In genomic region chr1:42279055-42279454, GRCh38 we compare ENCODE assay signal across 21 cellular contexts. TPM values are rescaled to one million over a fixed set of nuclear protein-coding genes. Genes with fewer than 3 reads are reported as not detected.
DNase-seq lines count a peak whose midpoint lies in the region; ATAC-seq and TF ChIP-seq lines count a peak whose summit lies in the region.
"Had no signal": no experiment of that assay in that cellular context is flagged by ENCODE, and none has a peak within 500 bp of the region (broad histone marks: within the 10 kb centered on the region; RNA-seq: fewer than 3 reads in every experiment).

No MANE protein-coding gene starts in this region.

- H3K4me3 Mint-ChIP-seq in nephron progenitor cell, result peak overlapping the region; percentile 8
- no peak overlapping the region for H3K4me3 Mint-ChIP-seq in stimulated activated naive CD8-positive, alpha-beta T cell treated with anti-CD3 and anti-CD28 coated beads, Interleukin-15, amount 100 ng/mL, for 72 hours

- DNase-seq in left ventricle myocardium inferior (no peak), right cardiac atrium (no peak), astrocyte of the spinal cord (ENCODE audit: low read depth, low spot score) (peak; percentile 20), nephron progenitor cell (no peak), cerebellum (ENCODE audit: low spot score) (no peak), NCI-H1092 (lab: John Stamatoyannopoulos, UW) (no peak), Karpas-422 (no peak)
- DNase-seq in stimulated activated naive CD8-positive, alpha-beta T cell treated with anti-CD3 and anti-CD28 coated beads, Interleukin-15, amount 100 ng/mL, for 72 hours, result no peak
- DNase-seq: activated CD4-positive, alpha-beta T cell treated with anti-CD3 and anti-CD28 coated beads, Interleukin-2, amount 50 U/mL, for 1 hour; activated CD8-positive, alpha-beta memory T cell treated with anti-CD3 and anti-CD28 coated beads, Interleukin-2, amount 50 U/mL, for 4 hours; cerebellar nuclear complex; effector CD4-positive, alpha-beta T cell; foreskin melanocyte; kidney glomerular epithelial cell; MM.1S; NCI-H774; stimulated activated CD4-positive, alpha-beta T cell treated with anti-CD3 and anti-CD28 coated beads, Interleukin-15, amount 100 ng/mL, for 24 hours; substantia nigra; T-helper 1 cell had no signal

- peak overlapping the region; percentile 24 for H3K27ac ChIP-seq in left ventricle myocardium inferior (replicated peaks)
- H3K27ac ChIP-seq in right cardiac atrium (ENCODE audit: low read length), result no peak overlapping the region
- H3K27ac ChIP-seq in Karpas-422 (ENCODE audit: low read length), result no peak overlapping the region
- H3K27ac ChIP-seq: BLaER1 treated with 17β-estradiol and CSF1 and Interleukin-3, amounts not matched to agents 10 nM and 100 nM had no signal

- H3K27me3 ChIP-seq in left ventricle myocardium inferior (ENCODE audit: low read depth), result no peaks in the 10 kb centered on the region
- no peaks in the 10 kb centered on the region for H3K27me3 ChIP-seq in right cardiac atrium (ENCODE audit: control insufficient read depth, insufficient read depth)
- H3K27me3 ChIP-seq in Karpas-422 (ENCODE audit: low read length), result no peaks in the 10 kb centered on the region
- H3K27me3 ChIP-seq: BLaER1 treated with 17β-estradiol and CSF1 and Interleukin-3, amounts not matched to agents 10 nM and 100 nM had no signal

- no peak for TF ChIP-seq CTCF in left ventricle myocardium inferior (IDR thresholded peaks at IDR 0.05; ENCODE audit: borderline replicate concordance)
- no peak for TF ChIP-seq CTCF in astrocyte of the spinal cord (IDR thresholded peaks at IDR 0.05; ENCODE audit: low read depth, low read length)
- no peak for TF ChIP-seq CTCF in nephron progenitor cell (IDR thresholded peaks at IDR 0.05)

- H2AFZ ChIP-seq in Karpas-422 (ENCODE audit: low read length), result no peak overlapping the region

- no peak overlapping the region for H3K4me2 ChIP-seq in Karpas-422 (ENCODE audit: low read depth, low read length, poor library complexity, severe bottlenecking)
- H3K4me2 ChIP-seq: BLaER1 treated with 17β-estradiol and CSF1 and Interleukin-3, amounts not matched to agents 10 nM and 100 nM had no signal

- WGBS in right cardiac atrium, result 54% methylated on average over 2 of the region's 2 CpGs

- H4K20me1 ChIP-seq in Karpas-422 (ENCODE audit: insufficient read depth, low read depth, low read length), result no peaks in the 10 kb centered on the region

- H3K79me2 ChIP-seq in Karpas-422 (ENCODE audit: low read length), result peaks cover 94% of the 10 kb centered on the region

- H3K36me3 Mint-ChIP-seq in nephron progenitor cell (ENCODE audit: low read depth), result peaks cover 36% of the 10 kb centered on the region

- H3K4me3 ChIP-seq in left ventricle myocardium inferior, result no peak overlapping the region
- H3K4me3 ChIP-seq in right cardiac atrium (ENCODE audit: low read length), result no peak overlapping the region
- H3K4me3 ChIP-seq in astrocyte of the spinal cord (ENCODE audit: low read depth, low read length), result no peak overlapping the region
- no peak overlapping the region for H3K4me3 ChIP-seq in Karpas-422 (ENCODE audit: low read length)
- H3K4me3 ChIP-seq: BLaER1 treated with 17β-estradiol and CSF1 and Interleukin-3, amounts not matched to agents 10 nM and 100 nM had no signal

- H3K9me3 Mint-ChIP-seq in nephron progenitor cell, result no peaks in the 10 kb centered on the region
- no peaks in the 10 kb centered on the region for H3K9me3 Mint-ChIP-seq in stimulated activated naive CD8-positive, alpha-beta T cell treated with anti-CD3 and anti-CD28 coated beads, Interleukin-15, amount 100 ng/mL, for 72 hours
- H3K9me3 Mint-ChIP-seq: activated T-helper 2 cell treated with anti-CD3 and anti-CD28 coated beads, Interferon-gamma antibody, Interleukin-2, Interleukin-4, amounts not matched to agents 10 μg/mL and 5 μg/mL and 100 μg/mL, durations not matched to agents 14 hours and 24 hours and 36 hours had no signal

- no peak for ATAC-seq in right cardiac atrium
- ATAC-seq in stimulated activated naive CD8-positive, alpha-beta T cell treated with anti-CD3 and anti-CD28 coated beads, Interleukin-15, amount 100 ng/mL, for 72 hours, result no peak

- H3K36me3 ChIP-seq in left ventricle myocardium inferior, result peaks cover 7% of the 10 kb centered on the region
- H3K36me3 ChIP-seq in Karpas-422 (ENCODE audit: insufficient read depth, low read length), result 0 out of 2 replicates have a peak, but pooled peaks cover 8% of the 10 kb centered on the region

- H3K27me3 Mint-ChIP-seq in nephron progenitor cell (ENCODE audit: low read depth, poor library complexity), result no peaks in the 10 kb centered on the region
- H3K27me3 Mint-ChIP-seq in stimulated activated naive CD8-positive, alpha-beta T cell treated with anti-CD3 and anti-CD28 coated beads, Interleukin-15, amount 100 ng/mL, for 72 hours, result no peaks in the 10 kb centered on the region

- H3K9me3 ChIP-seq in left ventricle myocardium inferior (replicated peaks) (no peaks in the 10 kb centered on the region), right cardiac atrium (ENCODE audit: control insufficient read depth, low read length) (no peaks in the 10 kb centered on the region), Karpas-422 (ENCODE audit: low read length) (no peaks in the 10 kb centered on the region)

- H3K27ac Mint-ChIP-seq in nephron progenitor cell, result peak overlapping the region; percentile 34
- H3K27ac Mint-ChIP-seq in stimulated activated naive CD8-positive, alpha-beta T cell treated with anti-CD3 and anti-CD28 coated beads, Interleukin-15, amount 100 ng/mL, for 72 hours, result no peak overlapping the region
- H3K27ac Mint-ChIP-seq: activated T-helper 2 cell treated with anti-CD3 and anti-CD28 coated beads, Interferon-gamma antibody, Interleukin-2, Interleukin-4, amounts not matched to agents 10 μg/mL and 5 μg/mL and 100 μg/mL, durations not matched to agents 14 hours and 24 hours and 36 hours had no signal

- in situ Hi-C loops in astrocyte of the spinal cord (cut with HindIII; ENCODE audit: low sequenced_read_pairs), result no loop called here

- intact Hi-C loops in left ventricle myocardium inferior (cut with micrococcal nuclease), result no loop called here
- intact Hi-C loops in right cardiac atrium (cut with DNase I), result no loop called here

- H3K4me1 ChIP-seq in left ventricle myocardium inferior (peaks cover 59% of the 10 kb centered on the region), right cardiac atrium (ENCODE audit: control insufficient read depth, insufficient read depth, low read length) (peaks cover 2% of the 10 kb centered on the region), Karpas-422 (ENCODE audit: low read length) (no peaks in the 10 kb centered on the region)

- H3K9ac ChIP-seq in Karpas-422 (ENCODE audit: low read length), result no peak overlapping the region
- H3K9ac ChIP-seq: BLaER1 treated with 17β-estradiol and CSF1 and Interleukin-3, amounts not matched to agents 10 nM and 100 nM had no signal

- H3K9me2 ChIP-seq in Karpas-422 (replicated peaks; ENCODE audit: insufficient read depth, low read length), result no peaks in the 10 kb centered on the region

- peaks cover 19% of the 10 kb centered on the region for H3K4me1 Mint-ChIP-seq in nephron progenitor cell
- peaks cover 50% of the 10 kb centered on the region for H3K4me1 Mint-ChIP-seq in stimulated activated naive CD8-positive, alpha-beta T cell treated with anti-CD3 and anti-CD28 coated beads, Interleukin-15, amount 100 ng/mL, for 72 hours

RNA-seq across cellular contexts. Expression of gene FOXJ3, which starts 56.0 kb away (rescaled TPM):
- total RNA-seq in left ventricle myocardium inferior (40.7 TPM), right cardiac atrium (10 to 100 TPM; 41.8 to 50.5 (median 45.3) TPM), cerebellum (60.8 TPM)
- polyA plus RNA-seq in right cardiac atrium, result 15.0 TPM
- total RNA-seq in Karpas-422 (2014; rRNA removed; shearing (Covaris generic); ENCODE audit: low replicate concordance), result 36.8 and 55.5 TPM in 2 replicates
